Comparison of ENCODE assay signal across 8 cellular contexts in the genomic region with DNA sequence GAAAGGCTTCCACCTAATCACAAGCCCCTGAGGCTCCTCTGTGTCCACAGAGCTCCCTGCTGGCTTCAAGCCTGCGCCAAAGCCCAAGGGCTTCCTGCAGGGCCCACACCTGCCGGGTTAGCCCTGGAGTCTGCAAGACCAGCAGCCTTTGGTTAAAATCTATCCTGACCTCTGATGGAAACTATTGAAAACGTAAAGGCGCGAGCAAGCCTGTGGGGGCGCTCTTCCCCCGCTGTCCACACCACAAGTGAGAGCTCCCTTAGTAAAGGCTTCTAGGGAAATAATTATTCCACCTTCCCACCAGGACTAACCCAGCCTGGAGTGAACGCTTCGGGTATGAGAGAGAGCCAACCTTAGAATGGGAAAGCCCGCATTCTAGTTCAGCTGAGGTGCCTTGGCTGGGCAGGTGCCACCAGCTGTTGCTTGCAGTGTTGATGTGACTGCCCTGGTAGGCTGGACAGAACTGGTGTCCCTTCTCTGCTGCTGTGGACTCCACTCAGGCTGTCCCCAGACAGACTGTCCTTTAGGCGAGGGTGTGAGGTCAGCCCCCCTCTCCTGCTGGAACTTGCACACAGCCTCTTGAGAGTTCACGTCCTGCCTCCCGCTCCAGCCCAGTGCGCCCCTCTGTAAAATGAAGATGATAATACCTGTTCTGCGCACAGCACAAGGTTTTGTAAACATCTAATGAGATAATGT.
A peak's percentile ranks its signal among the peaks of the same experiment; 100 is the strongest.
DNase-seq lines count a peak whose midpoint lies in the region; ATAC-seq and TF ChIP-seq lines count a peak whose summit lies in the region.

No MANE protein-coding gene starts in this region.

- H3K36me3 Mint-ChIP-seq in Calu3 (ENCODE audit: insufficient read depth, unreplicated experiment): peaks cover 27% of the 10 kb centered on the region

- dilution Hi-C loops in mammary epithelial cell (cut with HindIII; ENCODE audit: low sequenced_read_pairs): no loop called here

- H2AFZ ChIP-seq in mammary epithelial cell (ENCODE audit: low read depth, low read length): no peak overlapping the region

- ATAC-seq in GM21390 (IDR thresholded peaks at IDR 0.05; ENCODE audit: unreplicated experiment): no peak
- ATAC-seq in HG02852 (IDR thresholded peaks at IDR 0.05; ENCODE audit: unreplicated experiment): no peak
- ATAC-seq in GM18873 (IDR thresholded peaks at IDR 0.05; ENCODE audit: low FRiP score, unreplicated experiment): no peak

- H3K79me2 ChIP-seq in mammary epithelial cell (ENCODE audit: insufficient read depth, low read length): no peaks in the 10 kb centered on the region

- DNase-seq in Calu3: peak; percentile 62
- no peak for DNase-seq in LNCaP clone FGC (ENCODE audit: low read depth)
- DNase-seq in mammary epithelial cell: no peak
- DNase-seq in lung microvascular endothelial cell (ENCODE audit: low read depth in 2 of 2): peak; percentile 33 to 55
- DNase-seq in OCI-M2 (lab: John Stamatoyannopoulos, UW; ENCODE audit: unreplicated experiment): no peak

- intact Hi-C loops in Calu3 (cut with micrococcal nuclease; ENCODE audit: unreplicated experiment): loop anchor here (2.0 kb wide), 1 partner anchor 44 kb away; no protein-coding TSS in a partner anchor
- intact Hi-C loops in mammary epithelial cell (cut with micrococcal nuclease): no loop called here

- WGBS in mammary epithelial cell (ENCODE audit: low coverage, missing lambda C conversion rate): 85% methylated on average over 15 of the region's 15 CpGs

- H3K4me3 ChIP-seq in LNCaP clone FGC (ENCODE audit: low read depth, low read length): no peak overlapping the region
- no peak overlapping the region for H3K4me3 ChIP-seq in mammary epithelial cell (replicated peaks in 1 of 3; ENCODE audit: insufficient read depth in 1 of 3, low read depth in 2 of 3, low read length in 3 of 3)

- no peaks in the 10 kb centered on the region for H4K20me1 ChIP-seq in mammary epithelial cell (ENCODE audit: insufficient read depth, low read length)

- no peaks in the 10 kb centered on the region for H3K27me3 Mint-ChIP-seq in Calu3 (ENCODE audit: unreplicated experiment)

- H3K4me2 ChIP-seq in mammary epithelial cell (ENCODE audit: insufficient read depth, low read depth, low read length): no peak overlapping the region

- peaks cover 45% of the 10 kb centered on the region for H3K4me1 Mint-ChIP-seq in Calu3 (ENCODE audit: low read depth, unreplicated experiment)

- H3K9ac ChIP-seq in mammary epithelial cell (ENCODE audit: insufficient read depth, low read length): no peak overlapping the region

- H3K27ac Mint-ChIP-seq in Calu3 (ENCODE audit: unreplicated experiment): peak overlapping the region; percentile 75

- BruUV-seq in Calu3 (replicated peaks; lab: Mats Ljungman, UMichigan) (no TSS peak), mammary epithelial cell (replicated peaks; lab: Mats Ljungman, UMichigan) (no TSS peak)

- peak; percentile 71 for TF ChIP-seq CTCF in Calu3 (IDR thresholded peaks at IDR 0.05; ENCODE audit: unreplicated experiment)
- TF ChIP-seq CTCF in LNCaP clone FGC (IDR thresholded peaks at IDR 0.05; ENCODE audit: control insufficient read depth, extremely low read depth, insufficient read depth): peak; percentile 22; the same call in 1 of the 2 replicates
- TF ChIP-seq CTCF in mammary epithelial cell (conservative IDR thresholded peaks at IDR 0.05 in 1 of 2, IDR thresholded peaks at IDR 0.05 in 1 of 2; ENCODE audit: extremely low read depth in 1 of 2, insufficient read depth in 1 of 2, low read depth in 1 of 2, low read length in 2 of 2): peak; percentile 34 to 55

- no peaks in the 10 kb centered on the region for H3K27me3 ChIP-seq in mammary epithelial cell (ENCODE audit: insufficient read depth, low read length)

- no peaks in the 10 kb centered on the region for H3K36me3 ChIP-seq in mammary epithelial cell (ENCODE audit: insufficient read depth, low read length)

- CTCF ChIA-PET in Calu3 (lab: Charles Lee): interaction anchor here (0.5 to 1.7 kb wide), 8 partner anchors 10 to 282 kb away, joined by 3 to 7 read pairs (median 4); partner anchors contain the start of gene RSPH3
- CTCF ChIA-PET in mammary epithelial cell (lab: Charles Lee; ENCODE audit: low non-redundant PET): no interaction called here

- H3K9me3 Mint-ChIP-seq in Calu3 (ENCODE audit: low read depth, unreplicated experiment): no peaks in the 10 kb centered on the region

- no peaks in the 10 kb centered on the region for H3K9me3 ChIP-seq in mammary epithelial cell (replicated peaks; ENCODE audit: insufficient read depth, low read length)

- H3K27ac ChIP-seq in mammary epithelial cell (ENCODE audit: insufficient read depth, low read depth, low read length): no peak overlapping the region

- in situ Hi-C loops in mammary epithelial cell (cut with MboI; ENCODE audit: low sequenced_read_pairs in 2 of 2): no loop called here

- H3K4me3 Mint-ChIP-seq in Calu3 (ENCODE audit: low read depth, unreplicated experiment): no peak overlapping the region

- peaks cover 15% of the 10 kb centered on the region for H3K4me1 ChIP-seq in mammary epithelial cell (ENCODE audit: insufficient read depth, low read length)

Comparison
In these comparisons a context has a peak if more than half of its experiments do, and no peak if none do; other contexts are left out.
1. DNase-seq: peak in Calu3 (single experiment) and lung microvascular endothelial cell (2 of 2); none in LNCaP clone FGC (single experiment), mammary epithelial cell (single experiment) and OCI-M2 (single experiment).
2. Peak in every context shown above with its lines, with median percentiles within 50 percentile points of each other: CTCF ChIP-seq.